In genomic region chr3:98199020-98199419, GRCh38 we compare ENCODE assay signal across 36 cellular contexts. TPM values are rescaled to one million over a fixed set of nuclear protein-coding genes. Genes with fewer than 3 reads are reported as not detected.
"Had no signal": no experiment of that assay in that cellular context is flagged by ENCODE, and none has a peak within 500 bp of the region (broad histone marks: within the 10 kb centered on the region; RNA-seq: fewer than 3 reads in every experiment).

No MANE protein-coding gene starts in this region.

- FAIRE-seq: endothelial cell of umbilical vein, TTC549 had no signal

- DNase-seq: activated CD4-positive, alpha-beta T cell treated with anti-CD3 and anti-CD28 coated beads for 48 hours; activated CD4-positive, alpha-beta T cell treated with anti-CD3 and anti-CD28 coated beads, Interleukin-2, amount 50 U/mL, for 48 hours; activated CD8-positive, alpha-beta memory T cell treated with anti-CD3 and anti-CD28 coated beads for 24 hours; activated effector memory CD4-positive, alpha-beta T cell treated with Interleukin-2 at 50 U/mL for 16 hours; activated naive CD4-positive, alpha-beta T cell treated with anti-CD3 and anti-CD28 coated beads, Interleukin-2, amount 10 ng/mL, durations not matched to agents 7 days and 5 days; activated naive CD8-positive, alpha-beta T cell treated with anti-CD3 and anti-CD28 coated beads, Interleukin-2, amount 10 ng/mL, durations not matched to agents 7 days and 5 days; brain microvascular endothelial cell; caudate nucleus; foreskin fibroblast; heart left ventricle; naive B cell; ovary; retina; stimulated activated CD4-positive, alpha-beta T cell treated with anti-CD3 and anti-CD28 coated beads, Interleukin-4, amount 100 ng/mL, for 24 hours; WERI-Rb-1 had no signal

- H3K4me3 Mint-ChIP-seq: activated naive CD4-positive, alpha-beta T cell treated with anti-CD3 and anti-CD28 coated beads, Interleukin-2, amount 10 ng/mL, durations not matched to agents 7 days and 5 days; activated naive CD8-positive, alpha-beta T cell treated with anti-CD3 and anti-CD28 coated beads, Interleukin-2, amount 10 ng/mL, durations not matched to agents 7 days and 5 days; mesothelial cell of epicardium; naive B cell; stimulated activated effector memory CD8-positive, alpha-beta T cell treated with anti-CD3 and anti-CD28 coated beads, Interleukin-12 subunit alpha, Interleukin-12 subunit beta, amount 100 ng/mL, for 72 hours; stimulated activated naive CD8-positive, alpha-beta T cell treated with anti-CD3 and anti-CD28 coated beads, Interleukin-15, Interleukin-2, amounts not matched to agents 100 ng/mL and 50 ng/mL, for 24 hours; type B pancreatic cell had no signal

- H3K4me1 Mint-ChIP-seq: activated naive CD4-positive, alpha-beta T cell treated with anti-CD3 and anti-CD28 coated beads, Interleukin-2, amount 10 ng/mL, durations not matched to agents 7 days and 5 days; activated naive CD8-positive, alpha-beta T cell treated with anti-CD3 and anti-CD28 coated beads, Interleukin-2, amount 10 ng/mL, durations not matched to agents 7 days and 5 days; mesothelial cell of epicardium; naive B cell; stimulated activated effector memory CD8-positive, alpha-beta T cell treated with anti-CD3 and anti-CD28 coated beads, Interleukin-12 subunit alpha, Interleukin-12 subunit beta, amount 100 ng/mL, for 72 hours had no signal

- H3K36me3 ChIP-seq: ascending aorta, brain microvascular endothelial cell, heart left ventricle, ovary, vagina, WERI-Rb-1 had no signal

- ATAC-seq: activated CD4-positive, CD25-positive, alpha-beta regulatory T cell treated with anti-CD3 and anti-CD28 coated beads, Interleukin-2, amount 50 U/mL, for 24 hours; esophagus mucosa; heart left ventricle; left lobe of liver; sciatic nerve; stimulated activated effector memory CD8-positive, alpha-beta T cell treated with anti-CD3 and anti-CD28 coated beads, Interleukin-12 subunit alpha, Interleukin-12 subunit beta, amount 100 ng/mL, for 72 hours had no signal

- H3K27me3 Mint-ChIP-seq: activated naive CD4-positive, alpha-beta T cell treated with anti-CD3 and anti-CD28 coated beads, Interleukin-2, amount 10 ng/mL, durations not matched to agents 7 days and 5 days; naive B cell; progenitor cell of endocrine pancreas had no signal

- H3K9me3 ChIP-seq: ascending aorta, heart left ventricle, ovary, vagina had no signal

- H3K36me3 Mint-ChIP-seq: activated naive CD4-positive, alpha-beta T cell treated with anti-CD3 and anti-CD28 coated beads, Interleukin-2, amount 10 ng/mL, durations not matched to agents 7 days and 5 days; activated naive CD8-positive, alpha-beta T cell treated with anti-CD3 and anti-CD28 coated beads, Interleukin-2, amount 10 ng/mL, durations not matched to agents 7 days and 5 days; mesothelial cell of epicardium; naive B cell; stimulated activated effector memory CD8-positive, alpha-beta T cell treated with anti-CD3 and anti-CD28 coated beads, Interleukin-12 subunit alpha, Interleukin-12 subunit beta, amount 100 ng/mL, for 72 hours; type B pancreatic cell had no signal

- H3K27ac ChIP-seq: ascending aorta, brain microvascular endothelial cell, heart left ventricle, ovary, skin epidermis, vagina, WERI-Rb-1 had no signal

- H3K27ac Mint-ChIP-seq: activated naive CD4-positive, alpha-beta T cell treated with anti-CD3 and anti-CD28 coated beads, Interleukin-2, amount 10 ng/mL, durations not matched to agents 7 days and 5 days; activated naive CD8-positive, alpha-beta T cell treated with anti-CD3 and anti-CD28 coated beads, Interleukin-2, amount 10 ng/mL, durations not matched to agents 7 days and 5 days; mesothelial cell of epicardium; naive B cell; progenitor cell of endocrine pancreas; stimulated activated effector memory CD8-positive, alpha-beta T cell treated with anti-CD3 and anti-CD28 coated beads, Interleukin-12 subunit alpha, Interleukin-12 subunit beta, amount 100 ng/mL, for 72 hours; stimulated activated naive CD8-positive, alpha-beta T cell treated with anti-CD3 and anti-CD28 coated beads, Interleukin-15, Interleukin-2, amounts not matched to agents 100 ng/mL and 50 ng/mL, for 24 hours; type B pancreatic cell had no signal

- H3K9me3 Mint-ChIP-seq: activated naive CD4-positive, alpha-beta T cell treated with anti-CD3 and anti-CD28 coated beads, Interleukin-2, amount 10 ng/mL, durations not matched to agents 7 days and 5 days; activated naive CD8-positive, alpha-beta T cell treated with anti-CD3 and anti-CD28 coated beads, Interleukin-2, amount 10 ng/mL, durations not matched to agents 7 days and 5 days; mesothelial cell of epicardium; stimulated activated effector memory CD8-positive, alpha-beta T cell treated with anti-CD3 and anti-CD28 coated beads, Interleukin-12 subunit alpha, Interleukin-12 subunit beta, amount 100 ng/mL, for 72 hours; stimulated activated naive CD8-positive, alpha-beta T cell treated with anti-CD3 and anti-CD28 coated beads, Interleukin-15, Interleukin-2, amounts not matched to agents 100 ng/mL and 50 ng/mL, for 24 hours; type B pancreatic cell had no signal

- H3K4me3 ChIP-seq: ascending aorta, heart left ventricle, ovary, skin epidermis, vagina had no signal

- H3K27me3 ChIP-seq: ascending aorta, brain microvascular endothelial cell, heart left ventricle, ovary, vagina had no signal

- H3K4me1 ChIP-seq: ascending aorta, heart left ventricle, vagina had no signal

RNA-seq across cellular contexts. Expression of gene OR5H15, which starts 32.5 kb away (rescaled TPM):
- total RNA-seq: activated naive CD8-positive, alpha-beta T cell treated with anti-CD3 and anti-CD28 coated beads, Interleukin-2, amount 10 ng/mL, durations not matched to agents 7 days and 5 days; ascending aorta; chondrocyte; endothelial cell of umbilical vein; esophagus mucosa; heart left ventricle; kidney epithelial cell; left lobe of liver; lung microvascular endothelial cell; mesothelial cell of epicardium; ovary; progenitor cell of endocrine pancreas; sciatic nerve; subcutaneous adipose tissue; T-helper 1 cell treated with Interleukin-12 subunit alpha and Interleukin-12 subunit beta and Interleukin-4 antibody, amounts not matched to agents 30 ng/mL and 1 ng/mL, for 36 hours; vagina had no signal
- polyA plus RNA-seq: endothelial cell of umbilical vein, heart left ventricle, neural cell, ovary, thymus had no signal

RNA-seq across cellular contexts. Expression of gene OR5H14, which starts 51.7 kb away (rescaled TPM):
- total RNA-seq: activated naive CD8-positive, alpha-beta T cell treated with anti-CD3 and anti-CD28 coated beads, Interleukin-2, amount 10 ng/mL, durations not matched to agents 7 days and 5 days; ascending aorta; chondrocyte; endothelial cell of umbilical vein; esophagus mucosa; heart left ventricle; kidney epithelial cell; left lobe of liver; lung microvascular endothelial cell; mesothelial cell of epicardium; ovary; progenitor cell of endocrine pancreas; sciatic nerve; subcutaneous adipose tissue; T-helper 1 cell treated with Interleukin-12 subunit alpha and Interleukin-12 subunit beta and Interleukin-4 antibody, amounts not matched to agents 30 ng/mL and 1 ng/mL, for 36 hours; vagina had no signal
- polyA plus RNA-seq: endothelial cell of umbilical vein, heart left ventricle, neural cell, ovary, thymus had no signal
